In the genomic region with DNA sequence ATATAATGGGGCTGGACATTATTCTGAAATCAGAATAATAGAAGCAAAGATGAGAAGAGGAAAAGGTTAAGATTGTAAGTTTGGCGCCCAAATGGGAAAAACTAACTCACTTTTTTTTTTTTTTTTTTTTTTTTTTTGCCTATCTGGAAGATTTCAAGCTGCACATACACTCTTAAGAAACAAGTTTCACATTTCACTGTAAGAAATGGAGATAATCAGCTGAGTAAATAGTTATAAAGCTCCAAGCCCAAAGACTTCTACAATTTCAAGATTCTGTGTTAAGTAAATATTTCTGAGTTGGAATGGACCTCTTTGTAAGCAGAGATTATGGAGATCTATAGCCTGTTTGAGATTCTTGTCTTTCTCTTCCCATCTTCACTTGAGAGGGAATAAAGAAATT, we compare ENCODE assay signal across 19 cellular contexts.
DNase-seq lines count a peak whose midpoint lies in the region; ATAC-seq lines count a peak whose summit lies in the region.
"Had no signal": no experiment of that assay in that cellular context is flagged by ENCODE, and none has a peak within 500 bp of the region (broad histone marks: within the 10 kb centered on the region; RNA-seq: fewer than 3 reads in every experiment).

No MANE protein-coding gene starts in this region.

- H3K36me3 Mint-ChIP-seq in activated naive CD8-positive, alpha-beta T cell: no peaks in the 10 kb centered on the region
- no peaks in the 10 kb centered on the region for H3K36me3 Mint-ChIP-seq in activated naive CD8-positive, alpha-beta T cell treated with anti-CD3 and anti-CD28 coated beads for 36 hours
- H3K36me3 Mint-ChIP-seq in stimulated activated memory B cell treated with anti-CD40 and anti-IgM and Interleukin-4, amounts not matched to agents 10 μg/mL and 1 μg/mL and 100 μg/mL, for 72 hours: no peaks in the 10 kb centered on the region
- H3K36me3 Mint-ChIP-seq: CD4-positive, CD25-positive, alpha-beta regulatory T cell; CD8-positive, alpha-beta T cell had no signal

- no peaks in the 10 kb centered on the region for H3K9me3 Mint-ChIP-seq in activated naive CD8-positive, alpha-beta T cell (ENCODE audit: low read depth)
- peaks cover 2% of the 10 kb centered on the region for H3K9me3 Mint-ChIP-seq in activated naive CD8-positive, alpha-beta T cell treated with anti-CD3 and anti-CD28 coated beads for 36 hours
- no peaks in the 10 kb centered on the region for H3K9me3 Mint-ChIP-seq in stimulated activated memory B cell treated with anti-CD40 and anti-IgM and Interleukin-4, amounts not matched to agents 10 μg/mL and 1 μg/mL and 100 μg/mL, for 72 hours

- H3K36me3 ChIP-seq in adipocyte (ENCODE audit: control insufficient read depth, insufficient read depth, low read length, severe bottlenecking): no peaks in the 10 kb centered on the region
- H3K36me3 ChIP-seq: BLaER1 had no signal

- H3K4me3 ChIP-seq in adipocyte (ENCODE audit: low read length): no peak overlapping the region
- H3K4me3 ChIP-seq: BLaER1, GM12878 had no signal

- peaks cover 11% of the 10 kb centered on the region for H3K27me3 Mint-ChIP-seq in activated naive CD8-positive, alpha-beta T cell
- H3K27me3 Mint-ChIP-seq in activated naive CD8-positive, alpha-beta T cell treated with anti-CD3 and anti-CD28 coated beads for 36 hours: peaks cover 21% of the 10 kb centered on the region
- H3K27me3 Mint-ChIP-seq in stimulated activated memory B cell treated with anti-CD40 and anti-IgM and Interleukin-4, amounts not matched to agents 10 μg/mL and 1 μg/mL and 100 μg/mL, for 72 hours: no peaks in the 10 kb centered on the region
- H3K27me3 Mint-ChIP-seq: B cell; CD4-positive, CD25-positive, alpha-beta regulatory T cell had no signal

- no peaks in the 10 kb centered on the region for H3K27me3 ChIP-seq in adipocyte (replicated peaks; ENCODE audit: control insufficient read depth, insufficient read depth, low read length)
- H3K27me3 ChIP-seq: BLaER1 had no signal

- peak overlapping the region; percentile 4 for H3K27ac Mint-ChIP-seq in activated naive CD8-positive, alpha-beta T cell
- H3K27ac Mint-ChIP-seq in activated naive CD8-positive, alpha-beta T cell treated with anti-CD3 and anti-CD28 coated beads for 36 hours: no peak overlapping the region
- H3K27ac Mint-ChIP-seq in stimulated activated memory B cell treated with anti-CD40 and anti-IgM and Interleukin-4, amounts not matched to agents 10 μg/mL and 1 μg/mL and 100 μg/mL, for 72 hours: no peak overlapping the region
- H3K27ac Mint-ChIP-seq: B cell; CD4-positive, CD25-positive, alpha-beta regulatory T cell; CD8-positive, alpha-beta T cell had no signal

- DNase-seq in activated naive CD8-positive, alpha-beta T cell treated with anti-CD3 and anti-CD28 coated beads for 36 hours: no peak
- DNase-seq in adipocyte (ENCODE audit: low read depth) (peak; percentile 75), fibroblast of gingiva (ENCODE audit: low read depth) (peak; percentile 26), MV-4-11 (lab: John Stamatoyannopoulos, UW) (no peak)
- DNase-seq: CD4-positive, CD25-positive, alpha-beta regulatory T cell; CD8-positive, alpha-beta T cell; DMS 273 treated with DMSO at 0.1 percent for 48 hours; DMS79; EL; GDM1; H7; HCEC 1CT had no signal

- H3K9me3 ChIP-seq in adipocyte (ENCODE audit: control insufficient read depth, low read length): no peaks in the 10 kb centered on the region
- H3K9me3 ChIP-seq: BLaER1 had no signal

- no peak for ATAC-seq in GM19463 (IDR thresholded peaks at IDR 0.05; ENCODE audit: unreplicated experiment)
- no peak for ATAC-seq in HG02678 (IDR thresholded peaks at IDR 0.05; ENCODE audit: unreplicated experiment)
- ATAC-seq in stimulated activated memory B cell treated with anti-CD40 and anti-IgM and Interleukin-4, amounts not matched to agents 10 μg/mL and 1 μg/mL and 100 μg/mL, for 72 hours: no peak
- ATAC-seq: CD8-positive, alpha-beta T cell; GM12878 had no signal

- H3K4me1 ChIP-seq in adipocyte (ENCODE audit: control insufficient read depth, insufficient read depth, low read length): peaks cover 21% of the 10 kb centered on the region
- H3K4me1 ChIP-seq: BLaER1 had no signal

- H3K4me3 Mint-ChIP-seq in activated naive CD8-positive, alpha-beta T cell: no peak overlapping the region
- no peak overlapping the region for H3K4me3 Mint-ChIP-seq in activated naive CD8-positive, alpha-beta T cell treated with anti-CD3 and anti-CD28 coated beads for 36 hours
- H3K4me3 Mint-ChIP-seq in stimulated activated memory B cell treated with anti-CD40 and anti-IgM and Interleukin-4, amounts not matched to agents 10 μg/mL and 1 μg/mL and 100 μg/mL, for 72 hours: no peak overlapping the region
- H3K4me3 Mint-ChIP-seq: B cell; CD4-positive, CD25-positive, alpha-beta regulatory T cell; CD8-positive, alpha-beta T cell had no signal

- no peaks in the 10 kb centered on the region for H3K4me1 Mint-ChIP-seq in activated naive CD8-positive, alpha-beta T cell (ENCODE audit: low read depth)
- H3K4me1 Mint-ChIP-seq in activated naive CD8-positive, alpha-beta T cell treated with anti-CD3 and anti-CD28 coated beads for 36 hours: no peaks in the 10 kb centered on the region
- no peaks in the 10 kb centered on the region for H3K4me1 Mint-ChIP-seq in stimulated activated memory B cell treated with anti-CD40 and anti-IgM and Interleukin-4, amounts not matched to agents 10 μg/mL and 1 μg/mL and 100 μg/mL, for 72 hours
- H3K4me1 Mint-ChIP-seq: B cell; CD4-positive, CD25-positive, alpha-beta regulatory T cell had no signal

- H3K9ac ChIP-seq in adipocyte (ENCODE audit: low read length): no peak overlapping the region
- H3K9ac ChIP-seq: BLaER1 had no signal

Comparison
In these comparisons a context has a peak if more than half of its experiments do, and no peak if none do; other contexts are left out.
1. DNase-seq: peak in adipocyte (single experiment) and fibroblast of gingiva (single experiment); none in activated naive CD8-positive, alpha-beta T cell treated with anti-CD3 and anti-CD28 coated beads for 36 hours (single experiment) and MV-4-11 (single experiment).